ENCODE assay signal across 8 cellular contexts in the genomic region with DNA sequence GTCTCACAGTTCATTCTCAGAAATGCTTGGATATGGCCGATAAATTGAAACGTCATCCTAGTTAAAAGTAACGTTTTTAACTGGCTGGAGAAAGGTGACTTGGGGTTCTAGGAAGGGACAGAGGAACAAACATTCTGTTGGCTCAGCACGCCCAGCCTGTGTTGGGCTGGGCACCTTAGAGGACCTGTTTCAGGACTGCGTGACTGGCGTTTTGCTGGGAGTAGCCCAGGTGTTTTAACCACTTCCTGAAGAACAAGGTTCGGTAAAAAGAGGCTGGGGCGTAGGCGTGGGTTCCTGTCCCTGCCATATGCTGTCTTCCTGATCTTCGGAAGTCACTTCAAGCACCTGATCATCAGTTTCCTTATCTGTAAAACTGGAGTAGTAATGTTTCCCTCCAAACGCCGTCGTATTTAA. TPM values are rescaled to one million over a fixed set of nuclear protein-coding genes. Genes with fewer than 3 reads are reported as not detected.
A peak's percentile ranks its signal among the peaks of the same experiment; 100 is the strongest.
DNase-seq lines count a peak whose midpoint lies in the region; ATAC-seq, FAIRE-seq and TF ChIP-seq lines count a peak whose summit lies in the region.

No MANE protein-coding gene starts in this region.

- no peak for DNase-seq in AG10803 (ENCODE audit: low read depth)
- peak; percentile 98 for DNase-seq in RPMI8226
- peak; percentile 53 for DNase-seq in activated naive CD8-positive, alpha-beta T cell treated with anti-CD3 and anti-CD28 coated beads, Interleukin-2, amount 10 ng/mL, durations not matched to agents 7 days and 5 days
- DNase-seq in memory B cell (ENCODE audit: low spot score in 2 of 2), result no peak
- peak; percentile 78 for DNase-seq in stomach
- no peak for DNase-seq in frontal cortex (ENCODE audit: low spot score in 2 of 2)

- H3K27me3 ChIP-seq in stomach, result no peaks in the 10 kb centered on the region

- peak overlapping the region; percentile 63 to 100 (median 98) for H3K27ac ChIP-seq in stomach

- peaks cover 6 to 17% (median 14%) of the 10 kb centered on the region in 4 donors for H3K36me3 ChIP-seq in stomach

- whole genome bisulfite sequencing in stomach, 5 donors, result 14 to 36% (median 18%) methylated on average over 13 of the region's 13 CpGs

- TF ChIP-seq CTCF in AG10803 (conservative IDR thresholded peaks at IDR 0.05; ENCODE audit: low read length) (no peak), stomach (IDR thresholded peaks at IDR 0.05) (no peak)

- H3K9me3 ChIP-seq in stomach, result no peaks in the 10 kb centered on the region

- H3K4me3 ChIP-seq in AG10803 (ENCODE audit: low read length) (peak overlapping the region; percentile 86), stomach (peak overlapping the region; percentile 73 to 95 (median 89))

- TF ChIP-seq POLR2A in stomach (IDR thresholded peaks at IDR 0.05), result no peak

- POLR2A ChIA-PET in activated naive CD8-positive, alpha-beta T cell treated with anti-CD3 and anti-CD28 coated beads, Interleukin-2, amount 10 ng/mL, durations not matched to agents 7 days and 5 days (lab: Charles Lee), result interaction anchor here (0.6 to 3.3 kb wide), 6 partner anchors 9 to 1032 kb away, joined by 3 to 33 read pairs (median 3); no protein-coding TSS in a partner anchor

- TF ChIP-seq EP300 in stomach (IDR thresholded peaks at IDR 0.05), result no peak

- H3K4me3 Mint-ChIP-seq in activated naive CD8-positive, alpha-beta T cell treated with anti-CD3 and anti-CD28 coated beads, Interleukin-2, amount 10 ng/mL, durations not matched to agents 7 days and 5 days, result peak overlapping the region; percentile 99
- peak overlapping the region; percentile 92 for H3K4me3 Mint-ChIP-seq in memory B cell

- H3K36me3 Mint-ChIP-seq in activated naive CD8-positive, alpha-beta T cell treated with anti-CD3 and anti-CD28 coated beads, Interleukin-2, amount 10 ng/mL, durations not matched to agents 7 days and 5 days, result peaks cover 12% of the 10 kb centered on the region
- H3K36me3 Mint-ChIP-seq in memory B cell, result peaks cover 7% of the 10 kb centered on the region

- peak overlapping the region; percentile 97 for H3K27ac Mint-ChIP-seq in activated naive CD8-positive, alpha-beta T cell treated with anti-CD3 and anti-CD28 coated beads, Interleukin-2, amount 10 ng/mL, durations not matched to agents 7 days and 5 days
- H3K27ac Mint-ChIP-seq in memory B cell, result peak overlapping the region; percentile 95

- no peaks in the 10 kb centered on the region for H3K27me3 Mint-ChIP-seq in activated naive CD8-positive, alpha-beta T cell treated with anti-CD3 and anti-CD28 coated beads, Interleukin-2, amount 10 ng/mL, durations not matched to agents 7 days and 5 days
- H3K27me3 Mint-ChIP-seq in memory B cell, result no peaks in the 10 kb centered on the region

- H3K9me3 Mint-ChIP-seq in activated naive CD8-positive, alpha-beta T cell treated with anti-CD3 and anti-CD28 coated beads, Interleukin-2, amount 10 ng/mL, durations not matched to agents 7 days and 5 days, result no peaks in the 10 kb centered on the region
- peaks cover 4% of the 10 kb centered on the region for H3K9me3 Mint-ChIP-seq in memory B cell

- peaks cover 21 to 48% (median 43%) of the 10 kb centered on the region in 4 donors for H3K4me1 ChIP-seq in stomach

- FAIRE-seq in frontal cortex (lab: Jason Lieb, UNC), result no peak

- ATAC-seq in GM21423 (IDR thresholded peaks at IDR 0.05; ENCODE audit: unreplicated experiment), result peak; percentile 33
- ATAC-seq in activated naive CD8-positive, alpha-beta T cell treated with anti-CD3 and anti-CD28 coated beads, Interleukin-2, amount 10 ng/mL, durations not matched to agents 7 days and 5 days (ENCODE audit: low read depth), result peak; percentile 20
- no peak for ATAC-seq in memory B cell (ENCODE audit: low read depth)
- ATAC-seq in HG03442 (IDR thresholded peaks at IDR 0.05; ENCODE audit: unreplicated experiment), result no peak

- intact Hi-C loops in stomach (cut with DNase I; ENCODE audit: low total_unique reads), result no loop called here

- H3K4me1 Mint-ChIP-seq in activated naive CD8-positive, alpha-beta T cell treated with anti-CD3 and anti-CD28 coated beads, Interleukin-2, amount 10 ng/mL, durations not matched to agents 7 days and 5 days, result peaks cover 41% of the 10 kb centered on the region
- peaks cover 27% of the 10 kb centered on the region for H3K4me1 Mint-ChIP-seq in memory B cell

RNA-seq across cellular contexts. Expression of a gene that starts 1.1 kb away (rescaled TPM):
- 10 to 100 TPM; 24.0 to 24.5 TPM for total RNA-seq in activated naive CD8-positive, alpha-beta T cell treated with anti-CD3 and anti-CD28 coated beads, Interleukin-2, amount 10 ng/mL, durations not matched to agents 7 days and 5 days
- total RNA-seq in stomach (10 to 100 TPM in 4 of 5 donors, 1 to 10 TPM in 1; 1.8 to 88.3 (median 21.0) TPM), frontal cortex (6.1 TPM)
- polyA plus RNA-seq in stomach, result 1 to 10 TPM; 5.7 to 8.4 (median 6.9) TPM

RNA-seq across cellular contexts. Expression of a gene that starts 10.0 kb away (rescaled TPM):
- total RNA-seq in activated naive CD8-positive, alpha-beta T cell treated with anti-CD3 and anti-CD28 coated beads, Interleukin-2, amount 10 ng/mL, durations not matched to agents 7 days and 5 days, result 10 to 100 TPM; 28.0 to 28.4 TPM
- total RNA-seq in stomach (10 to 100 TPM; 11.2 to 34.8 (median 24.2) TPM), frontal cortex (12.2 TPM)
- polyA plus RNA-seq in stomach, result 1 to 10 TPM; 5.5 to 10.0 (median 9.2) TPM

Comparison
In these comparisons a context has a peak if more than half of its experiments do, and no peak if none do; other contexts are left out.
1. DNase-seq: peak in RPMI8226 (single experiment), activated naive CD8-positive, alpha-beta T cell treated with anti-CD3 and anti-CD28 coated beads, Interleukin-2, amount 10 ng/mL, durations not matched to agents 7 days and 5 days (single experiment) and stomach (single experiment); none in AG10803 (single experiment), memory B cell (0 of 2) and frontal cortex (0 of 2).
2. ATAC-seq: peak in GM21423 (single experiment) and activated naive CD8-positive, alpha-beta T cell treated with anti-CD3 and anti-CD28 coated beads, Interleukin-2, amount 10 ng/mL, durations not matched to agents 7 days and 5 days (single experiment); none in memory B cell (single experiment) and HG03442 (single experiment).